ENCODE assay signal across 27 cellular contexts in genomic region chr15:58299311-58299850, GRCh38.
DNase-seq lines count a peak whose midpoint lies in the region; ATAC-seq, FAIRE-seq and TF ChIP-seq lines count a peak whose summit lies in the region.
"Had no signal": no experiment of that assay in that cellular context is flagged by ENCODE, and none has a peak within 500 bp of the region (broad histone marks: within the 10 kb centered on the region; RNA-seq: fewer than 3 reads in every experiment).

No MANE protein-coding gene starts in this region.

- H3K36me3 ChIP-seq in HEK293 (ENCODE audit: control insufficient read depth in 2 of 2, insufficient read depth in 1 of 2, low read length in 2 of 2) (no peaks in the 10 kb centered on the region), HepG2 (replicated peaks in 1 of 2; ENCODE audit: control insufficient read depth in 1 of 2, insufficient read depth in 2 of 2, low read length in 2 of 2) (no peaks in the 10 kb centered on the region), Caco-2 (ENCODE audit: control insufficient read depth, insufficient read depth, low read length) (no peaks in the 10 kb centered on the region)
- H3K36me3 ChIP-seq: sigmoid colon, SJSA1 had no signal

- H3K4me3 ChIP-seq in HEK293 (ENCODE audit: low read depth, low read length) (no peak overlapping the region), choroid plexus epithelial cell (ENCODE audit: low read depth, low read length) (no peak overlapping the region), HepG2 (replicated peaks in 1 of 3; ENCODE audit: insufficient read depth in 1 of 3, low read depth in 2 of 3, low read length in 3 of 3) (no peak overlapping the region), Caco-2 (ENCODE audit: low read depth, low read length) (no peak overlapping the region)
- H3K4me3 ChIP-seq: sigmoid colon, SJSA1 had no signal

- ATAC-seq in left lobe of liver (peak; percentile 10), HepG2 (no peak), GM18517 (IDR thresholded peaks at IDR 0.05; ENCODE audit: unreplicated experiment) (no peak)
- ATAC-seq: activated CD4-positive, alpha-beta T cell treated with anti-CD3 and anti-CD28 coated beads for 36 hours had no signal

- H3K79me2 ChIP-seq in HepG2 (ENCODE audit: insufficient read depth, low read length), result no peaks in the 10 kb centered on the region

- intact Hi-C loops in HepG2 (cut with micrococcal nuclease; ENCODE audit: unreplicated experiment) (no loop called here), Caco-2 (cut with micrococcal nuclease; ENCODE audit: unreplicated experiment) (no loop called here)

- H3K9me3 ChIP-seq in HEK293 (ENCODE audit: control insufficient read depth, insufficient read depth, low read depth, low read length) (no peaks in the 10 kb centered on the region), HepG2 (ENCODE audit: low read length) (peaks cover 6% of the 10 kb centered on the region; the same call in 1 of the 2 replicates), Caco-2 (peaks cover 7% of the 10 kb centered on the region; the same call in 1 of the 2 replicates)
- H3K9me3 ChIP-seq: sigmoid colon had no signal

- CTCF ChIA-PET in HEK293 (lab: Yijun Ruan, JAX), result no interaction called here
- CTCF ChIA-PET in HepG2 (lab: Yijun Ruan, JAX; ENCODE audit: low intra/inter-chr PET ratio, low total read pairs), result no interaction called here
- CTCF ChIA-PET in Caco-2 (lab: Charles Lee), result no interaction called here

- no peak for TF ChIP-seq RAD21 in HepG2 (CRISPR knock-in tag; IDR thresholded peaks at IDR 0.05)

- TF ChIP-seq CTCF in HEK293 (tag by site-specific recombination; IDR thresholded peaks at IDR 0.05) (no peak), choroid plexus epithelial cell (conservative IDR thresholded peaks at IDR 0.05; ENCODE audit: low read depth, low read length) (peak; percentile 21), HepG2 (CRISPR knock-in tag; IDR thresholded peaks at IDR 0.05) (no peak), Caco-2 (IDR thresholded peaks at IDR 0.05; ENCODE audit: insufficient read depth in 1 of 2, low read depth in 1 of 2, low read length in 1 of 2, severe bottlenecking in 1 of 2, unreplicated experiment in 1 of 2) (no peak)

- FAIRE-seq in HepG2 (lab: Jason Lieb, UNC), result no peak
- FAIRE-seq: D721Med, keratinocyte had no signal

- H3K4me1 Mint-ChIP-seq in Caco-2 (ENCODE audit: low read depth, unreplicated experiment), result peaks cover 3% of the 10 kb centered on the region
- H3K4me1 Mint-ChIP-seq: B cell had no signal

- no TSS peak for BruUV-seq in HepG2 (replicated peaks; lab: Mats Ljungman, UMichigan)
- BruUV-seq in Caco-2 (replicated peaks; lab: Mats Ljungman, UMichigan), result no TSS peak

- H3K9ac ChIP-seq in HepG2 (ENCODE audit: insufficient read depth, low read depth, low read length), result no peak overlapping the region
- H3K9ac ChIP-seq: KMS-11 had no signal

- no peak overlapping the region for H3K27ac Mint-ChIP-seq in Caco-2 (ENCODE audit: unreplicated experiment)
- H3K27ac Mint-ChIP-seq: activated CD4-positive, alpha-beta T cell treated with anti-CD3 and anti-CD28 coated beads for 36 hours; B cell had no signal

- H3K27me3 Mint-ChIP-seq in Caco-2 (ENCODE audit: insufficient read depth, unreplicated experiment), result no peaks in the 10 kb centered on the region
- H3K27me3 Mint-ChIP-seq: activated CD4-positive, alpha-beta T cell treated with anti-CD3 and anti-CD28 coated beads for 36 hours had no signal

- no peaks in the 10 kb centered on the region for H3K36me3 Mint-ChIP-seq in Caco-2 (ENCODE audit: insufficient read depth, unreplicated experiment)

- TF ChIP-seq EP300 in HepG2 (IDR thresholded peaks at IDR 0.05; ENCODE audit: low read depth in 2 of 2, low read length in 2 of 2) (no peak), HepG2 (CRISPR knock-in tag; IDR thresholded peaks at IDR 0.05; ENCODE audit: borderline replicate concordance) (no peak)

- in situ Hi-C loops in HepG2 (cut with HindIII; ENCODE audit: extremely low pct_ligation_motif_present, low pct_unique_long_range_greater_than_20kb), result no loop called here

- peaks cover 30% of the 10 kb centered on the region for H3K9me3 Mint-ChIP-seq in Caco-2 (ENCODE audit: unreplicated experiment)

- DNase-seq in choroid plexus epithelial cell (ENCODE audit: low read depth) (peak; percentile 94), left lobe of liver (ENCODE audit: low spot score) (no peak), stromal cell of bone marrow (ENCODE audit: low read depth) (peak; percentile 86), HepG2 (ENCODE audit: low spot score) (no peak), Caco-2 (no peak), GM19238 (ENCODE audit: insufficient read length, low spot score) (no peak)
- DNase-seq: activated CD4-positive, alpha-beta T cell treated with anti-CD3 and anti-CD28 coated beads for 36 hours; activated CD8-positive, alpha-beta memory T cell treated with anti-CD3 and anti-CD28 coated beads, Interleukin-2, amount 50 U/mL, for 4 hours; activated gamma-delta T cell treated with Interleukin-2 at 50 U/mL for 16 hours; erythroblast; GF-D8; GOT3; NCI-H1092; NCI-H2107; NCI-H69; nucleus accumbens; OCI-M1; sigmoid colon; stimulated activated CD4-positive, alpha-beta T cell treated with anti-CD3 and anti-CD28 coated beads, Interleukin-2, amount 100 ng/mL, for 48 hours had no signal

- TF ChIP-seq POLR2A in HepG2 (IDR thresholded peaks at IDR 0.05; ENCODE audit: insufficient read depth in 1 of 2, low read depth in 2 of 2, low read length in 2 of 2), result no peak

- H3K27me3 ChIP-seq in HepG2 (ENCODE audit: control insufficient read depth in 1 of 2, insufficient read depth in 2 of 2, low read length in 2 of 2), result no peaks in the 10 kb centered on the region
- H3K27me3 ChIP-seq in Caco-2 (replicated peaks; ENCODE audit: control insufficient read depth, insufficient read depth, low read length), result no peaks in the 10 kb centered on the region
- H3K27me3 ChIP-seq: sigmoid colon, SJSA1 had no signal

- no peak overlapping the region for H3K4me2 ChIP-seq in HepG2 (ENCODE audit: low read depth, low read length)
- H3K4me2 ChIP-seq: KMS-11 had no signal

- 88% methylated on average over 5 of the region's 6 CpGs for WGBS in HepG2 (ENCODE audit: low lambda C conversion rate)

- H2AFZ ChIP-seq in HepG2 (ENCODE audit: low read length), result no peak overlapping the region

- no peaks in the 10 kb centered on the region for H4K20me1 ChIP-seq in HepG2 (ENCODE audit: insufficient read depth, low read length)

- POLR2A ChIA-PET in HEK293 (lab: Yijun Ruan, JAX) (no interaction called here), HepG2 (lab: Yijun Ruan, JAX) (no interaction called here), Caco-2 (lab: Charles Lee) (interaction anchor here (0.5 kb wide), 1 partner anchor 451 kb away, joined by 4 read pairs; no protein-coding TSS in a partner anchor)

- H3K4me1 ChIP-seq in HEK293 (ENCODE audit: control insufficient read depth, insufficient read depth, low read length) (no peaks in the 10 kb centered on the region), HepG2 (ENCODE audit: insufficient read depth, low read length) (peaks cover 8% of the 10 kb centered on the region), Caco-2 (peaks cover 4% of the 10 kb centered on the region)
- H3K4me1 ChIP-seq: sigmoid colon, SJSA1 had no signal

- no peak overlapping the region for H3K4me3 Mint-ChIP-seq in Caco-2 (ENCODE audit: unreplicated experiment)
- H3K4me3 Mint-ChIP-seq: activated CD4-positive, alpha-beta T cell treated with anti-CD3 and anti-CD28 coated beads for 36 hours; B cell had no signal

- H3K27ac ChIP-seq in HEK293 (ENCODE audit: extremely low read depth, low read depth, low read length) (no peak overlapping the region), HepG2 (ENCODE audit: extremely low read length, insufficient read depth, low read length) (no peak overlapping the region)
- H3K27ac ChIP-seq: HL-60, KMS-11, sigmoid colon, SJSA1 had no signal

TF ChIP-seq in HEK293, 187 proteins besides CTCF, POLR2A, EP300 and RAD21:
- TF ChIP-seq ZNF223 (tag by site-specific recombination; IDR thresholded peaks at IDR 0.05), result no peak
- peak; percentile 33 for TF ChIP-seq ZIC2 (tag by site-specific recombination; IDR thresholded peaks at IDR 0.05)

TF ChIP-seq in HepG2, 621 proteins besides CTCF, POLR2A, EP300 and RAD21:
- TF ChIP-seq NBN (conservative IDR thresholded peaks at IDR 0.05) (no peak), ZNF331 (CRISPR knock-in tag; IDR thresholded peaks at IDR 0.05) (no peak)

Comparison
In these comparisons a context has a peak if more than half of its experiments do, and no peak if none do; other contexts are left out.
1. DNase-seq: peak in choroid plexus epithelial cell (single experiment) and stromal cell of bone marrow (single experiment); none in left lobe of liver (single experiment), HepG2 (single experiment), Caco-2 (0 of 2) and GM19238 (single experiment).